15 cellular contexts compared by ENCODE assay signal in the genomic region with DNA sequence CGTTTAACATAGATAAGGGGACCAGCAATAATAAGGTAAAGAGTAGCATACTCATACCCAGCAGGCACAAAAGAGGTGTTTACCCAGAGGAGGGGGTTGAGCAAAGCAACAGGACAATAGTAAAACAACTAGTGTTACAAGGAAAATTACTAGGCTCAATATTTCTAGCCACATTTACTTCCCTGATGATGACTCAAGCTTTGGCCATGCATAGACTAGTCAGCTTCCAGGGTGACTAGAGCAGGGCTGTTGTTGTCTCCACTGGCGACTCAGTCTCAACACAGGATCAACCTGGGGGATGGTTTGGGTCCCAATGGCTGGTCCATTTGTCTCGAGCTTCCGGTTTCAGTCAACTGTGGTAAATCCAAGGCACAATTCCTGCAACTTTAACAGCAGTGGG.
DNase-seq lines count a peak whose midpoint lies in the region; ATAC-seq, FAIRE-seq and TF ChIP-seq lines count a peak whose summit lies in the region.
"Had no signal": no experiment of that assay in that cellular context is flagged by ENCODE, and none has a peak within 500 bp of the region (broad histone marks: within the 10 kb centered on the region; RNA-seq: fewer than 3 reads in every experiment).

No MANE protein-coding gene starts in this region.

- no peak overlapping the region for H3K9ac ChIP-seq in kidney (ENCODE audit: low read length in 2 of 2)
- H3K9ac ChIP-seq: BLaER1 had no signal

- BruUV-seq in A673 (replicated peaks; lab: Mats Ljungman, UMichigan), result no TSS peak

- H3K9me3 ChIP-seq in A673 (ENCODE audit: low read depth, low read length, poor library complexity, severe bottlenecking) (no peaks in the 10 kb centered on the region), kidney (ENCODE audit: control insufficient read depth in 1 of 2, low read length in 2 of 2) (no peaks in the 10 kb centered on the region)
- H3K9me3 ChIP-seq: BLaER1 had no signal

- H3K27ac ChIP-seq in A673 (ENCODE audit: low read depth, low read length, poor library complexity, severe bottlenecking) (no peak overlapping the region), kidney (ENCODE audit: low read depth in 2 of 2, low read length in 2 of 2) (no peak overlapping the region)
- H3K27ac ChIP-seq: BLaER1 had no signal

- DNase-seq in GM03348 (ENCODE audit: low spot score) (peak; percentile 33), NCI-H226 (peak; percentile 63), non-pigmented ciliary epithelial cell (ENCODE audit: low read depth) (peak; percentile 73), A673 (ENCODE audit: low spot score) (no peak), NOMO-1 treated with dmso at 0.1 percent for 144 hours (lab: John Stamatoyannopoulos, UW; ENCODE audit: unreplicated experiment) (no peak), kidney (no peak)
- no peak for DNase-seq in activated T-cell treated with anti-CD3 and anti-CD28 coated beads, Interleukin-2, amount 50 U/mL, for 1 hour
- DNase-seq: activated CD4-positive, alpha-beta T cell treated with anti-CD3 and anti-CD28 coated beads for 48 hours; aorta; effector memory CD8-positive, alpha-beta T cell; EL; GOT3; T-helper 1 cell had no signal

- CTCF ChIA-PET in A673 (lab: Charles Lee), result no interaction called here

- H3K4me3 ChIP-seq in A673 (ENCODE audit: low read depth, low read length, poor library complexity, severe bottlenecking) (no peak overlapping the region), kidney (ENCODE audit: low read length in 2 of 2) (no peak overlapping the region)
- H3K4me3 ChIP-seq: BLaER1 had no signal

- no peaks in the 10 kb centered on the region for H3K27me3 ChIP-seq in A673 (replicated peaks; ENCODE audit: insufficient read depth, low read depth, low read length, poor library complexity)
- H3K27me3 ChIP-seq: BLaER1 had no signal

- POLR2A ChIA-PET in A673 (lab: Charles Lee; ENCODE audit: low non-redundant PET), result no interaction called here

- ATAC-seq in esophagus mucosa, result peak; percentile 51
- ATAC-seq: effector memory CD8-positive, alpha-beta T cell had no signal

- TF ChIP-seq CTCF in A673 (conservative IDR thresholded peaks at IDR 0.05; ENCODE audit: low read depth, low read length) (no peak), kidney (IDR thresholded peaks at IDR 0.05; ENCODE audit: borderline replicate concordance, extremely low read depth, insufficient read depth) (no peak)

- H3K4me1 ChIP-seq in A673 (ENCODE audit: insufficient read depth, low read length, poor library complexity, severe bottlenecking), result no peaks in the 10 kb centered on the region
- H3K4me1 ChIP-seq in kidney (ENCODE audit: control insufficient read depth in 1 of 2, insufficient read depth in 1 of 2, low read depth in 1 of 2, low read length in 2 of 2), result peaks cover 0 to 2% of the 10 kb centered on the region in 2 donors

- no peaks in the 10 kb centered on the region for H3K36me3 ChIP-seq in A673 (ENCODE audit: insufficient read depth, low read length, poor library complexity, severe bottlenecking)
- no peaks in the 10 kb centered on the region for H3K36me3 ChIP-seq in kidney (ENCODE audit: control insufficient read depth in 1 of 2, insufficient read depth in 2 of 2, low read length in 2 of 2)
- H3K36me3 ChIP-seq: BLaER1 had no signal

- intact Hi-C loops in A673 (cut with micrococcal nuclease; ENCODE audit: unreplicated experiment) (no loop called here), kidney (cut with DNase I) (no loop called here)

- no peak for FAIRE-seq in kidney (lab: Jason Lieb, UNC)

Comparison
In these comparisons a context has a peak if more than half of its experiments do, and no peak if none do; other contexts are left out.
1. DNase-seq: peak in GM03348 (single experiment), NCI-H226 (single experiment) and non-pigmented ciliary epithelial cell (single experiment); none in activated T-cell treated with anti-CD3 and anti-CD28 coated beads, Interleukin-2, amount 50 U/mL, for 1 hour (single experiment), A673 (single experiment), NOMO-1 treated with dmso at 0.1 percent for 144 hours (single experiment) and kidney (single experiment).